ENCODE assay signal across 1 cellular context in genomic region chr6:11538049-11538798, GRCh38.
TF ChIP-seq lines count a peak whose summit lies in the region.

No MANE protein-coding gene starts in this region.

TF ChIP-seq in HepG2, 621 proteins besides CTCF, POLR2A, EP300 and RAD21 (continued from another document):
- TF ChIP-seq IRF9 (CRISPR knock-in tag; IDR thresholded peaks at IDR 0.05; ENCODE audit: borderline replicate concordance) = 0 out of 2 replicates have a peak, but pooled peaks have one; percentile 11
- peak; percentile 53; the same call in 1 of the 2 replicates for TF ChIP-seq PITX1 (CRISPR knock-in tag; IDR thresholded peaks at IDR 0.05)
- TF ChIP-seq ZNF468 (CRISPR knock-in tag; IDR thresholded peaks at IDR 0.05) = no peak
- TF ChIP-seq ZNF883 (CRISPR knock-in tag; IDR thresholded peaks at IDR 0.05; ENCODE audit: not compliant biosample characterization) = peak; percentile 66
- TF ChIP-seq XBP1 (CRISPR knock-in tag; IDR thresholded peaks at IDR 0.05) = no peak
- no peak for TF ChIP-seq ZNF263 (CRISPR knock-in tag; IDR thresholded peaks at IDR 0.05)
- no peak for TF ChIP-seq ISX (CRISPR knock-in tag; conservative IDR thresholded peaks at IDR 0.05)
- TF ChIP-seq ZNF20 (CRISPR knock-in tag; IDR thresholded peaks at IDR 0.05) = peak; percentile 58; the same call in 1 of the 2 replicates
